23 cellular contexts compared by ENCODE assay signal in genomic region chr7:116912269-116912909, GRCh38.
"Had no signal": no experiment of that assay in that cellular context is flagged by ENCODE, and none has a peak within 500 bp of the region (broad histone marks: within the 10 kb centered on the region; RNA-seq: fewer than 3 reads in every experiment).

No MANE protein-coding gene starts in this region.

- H3K4me1 ChIP-seq: sigmoid colon, transverse colon had no signal

- H3K27me3 ChIP-seq: hepatocyte, neutrophil, sigmoid colon, transverse colon had no signal

- H3K4me3 ChIP-seq: hepatocyte, sigmoid colon, transverse colon had no signal

- ATAC-seq: esophagus mucosa; stimulated activated naive B cell treated with anti-CD40 and anti-IgM and Interleukin-4, amounts not matched to agents 10 μg/mL and 1 μg/mL and 100 μg/mL, for 72 hours; T-helper 17 cell had no signal

- H2AFZ ChIP-seq: hepatocyte had no signal

- DNase-seq: activated CD4-positive, alpha-beta memory T cell treated with anti-CD3 and anti-CD28 coated beads for 36 hours; activated CD4-positive, alpha-beta T cell treated with anti-CD3 and anti-CD28 coated beads, Interleukin-2, amount 10 ng/mL, durations not matched to agents 24 days and 14 days; activated CD4-positive, CD25-positive, alpha-beta regulatory T cell treated with anti-CD3 and anti-CD28 coated beads, Interleukin-2, amount 50 U/mL, for 72 hours; activated CD8-positive, alpha-beta memory T cell treated with anti-CD3 and anti-CD28 coated beads, Interleukin-2, amount 50 U/mL, for 4 hours; activated gamma-delta T cell treated with Interleukin-2 at 50 U/mL for 16 hours; activated naive CD4-positive, alpha-beta T cell treated with anti-CD3 and anti-CD28 coated beads, Interleukin-2, amount 50 U/mL, for 16 hours; activated T-cell treated with anti-CD3 and anti-CD28 coated beads, Interleukin-2, amount 50 U/mL, for 1 hour; anterior cingulate cortex; endodermal cell; glutamatergic neuron; islet precursor cell; naive B cell; nephron progenitor cell; sigmoid colon; stimulated activated CD4-positive, alpha-beta T cell treated with anti-CD3 and anti-CD28 coated beads, Interleukin-15, amount 100 ng/mL, for 24 hours; stimulated activated CD4-positive, alpha-beta T cell treated with anti-CD3 and anti-CD28 coated beads, Interleukin-2, amount 100 ng/mL, for 24 hours; stimulated activated naive B cell treated with anti-CD40 and anti-IgM and Interleukin-4, amounts not matched to agents 10 μg/mL and 1 μg/mL and 100 μg/mL, for 72 hours; T-helper 17 cell; T1000; transverse colon had no signal

- H3K9me3 ChIP-seq: neutrophil, sigmoid colon, transverse colon had no signal

- H3K27ac ChIP-seq: hepatocyte, sigmoid colon, transverse colon had no signal

- H3K4me2 ChIP-seq: hepatocyte had no signal
